Comparison of ENCODE assay signal across 1 cellular context in the genomic region with DNA sequence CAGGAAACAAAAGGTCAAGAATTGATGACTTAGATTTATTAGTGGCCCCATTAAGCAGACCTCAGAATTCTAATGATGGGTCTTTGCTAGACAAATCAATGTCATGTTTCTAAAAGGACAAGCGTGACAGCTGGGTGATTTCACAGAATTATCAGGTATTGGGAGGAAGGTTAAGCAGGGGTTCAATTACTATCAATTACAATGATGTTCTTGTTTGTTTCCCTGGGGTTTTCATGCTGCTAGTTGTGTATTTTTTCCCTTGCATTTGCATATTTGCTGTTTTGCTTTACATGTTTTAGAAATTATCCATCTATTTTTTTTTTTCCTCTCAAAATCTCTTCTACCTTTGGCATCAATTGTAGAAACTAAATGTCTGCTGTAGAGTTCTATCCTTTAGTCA.
TF ChIP-seq lines count a peak whose summit lies in the region.

No MANE protein-coding gene starts in this region.

TF ChIP-seq in HEK293, 187 proteins besides CTCF, POLR2A, EP300 and RAD21 (continued from another document):
- TF ChIP-seq, protein P1, sequence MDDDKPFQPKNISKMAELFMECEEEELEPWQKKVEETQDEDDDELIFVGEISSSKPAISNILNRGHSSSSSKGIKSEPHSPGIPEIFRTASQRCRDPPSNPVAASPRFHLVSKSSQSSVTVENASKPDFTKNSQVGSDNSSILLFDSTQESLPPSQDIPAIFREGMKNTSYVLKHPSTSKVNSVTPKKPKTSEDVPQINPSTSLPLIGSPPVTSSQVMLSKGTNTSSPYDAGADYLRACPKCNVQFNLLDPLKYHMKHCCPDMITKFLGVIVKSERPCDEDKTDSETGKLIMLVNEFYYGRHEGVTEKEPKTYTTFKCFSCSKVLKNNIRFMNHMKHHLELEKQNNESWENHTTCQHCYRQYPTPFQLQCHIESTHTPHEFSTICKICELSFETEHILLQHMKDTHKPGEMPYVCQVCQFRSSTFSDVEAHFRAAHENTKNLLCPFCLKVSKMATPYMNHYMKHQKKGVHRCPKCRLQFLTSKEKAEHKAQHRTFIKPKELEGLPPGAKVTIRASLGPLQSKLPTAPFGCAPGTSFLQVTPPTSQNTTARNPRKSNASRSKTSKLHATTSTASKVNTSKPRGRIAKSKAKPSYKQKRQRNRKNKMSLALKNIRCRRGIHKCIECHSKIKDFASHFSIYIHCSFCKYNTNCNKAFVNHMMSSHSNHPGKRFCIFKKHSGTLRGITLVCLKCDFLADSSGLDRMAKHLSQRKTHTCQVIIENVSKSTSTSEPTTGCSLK (tag by site-specific recombination; IDR thresholded peaks at IDR 0.05): no peak
